ENCODE assay signal across 1 cellular context in the genomic region with DNA sequence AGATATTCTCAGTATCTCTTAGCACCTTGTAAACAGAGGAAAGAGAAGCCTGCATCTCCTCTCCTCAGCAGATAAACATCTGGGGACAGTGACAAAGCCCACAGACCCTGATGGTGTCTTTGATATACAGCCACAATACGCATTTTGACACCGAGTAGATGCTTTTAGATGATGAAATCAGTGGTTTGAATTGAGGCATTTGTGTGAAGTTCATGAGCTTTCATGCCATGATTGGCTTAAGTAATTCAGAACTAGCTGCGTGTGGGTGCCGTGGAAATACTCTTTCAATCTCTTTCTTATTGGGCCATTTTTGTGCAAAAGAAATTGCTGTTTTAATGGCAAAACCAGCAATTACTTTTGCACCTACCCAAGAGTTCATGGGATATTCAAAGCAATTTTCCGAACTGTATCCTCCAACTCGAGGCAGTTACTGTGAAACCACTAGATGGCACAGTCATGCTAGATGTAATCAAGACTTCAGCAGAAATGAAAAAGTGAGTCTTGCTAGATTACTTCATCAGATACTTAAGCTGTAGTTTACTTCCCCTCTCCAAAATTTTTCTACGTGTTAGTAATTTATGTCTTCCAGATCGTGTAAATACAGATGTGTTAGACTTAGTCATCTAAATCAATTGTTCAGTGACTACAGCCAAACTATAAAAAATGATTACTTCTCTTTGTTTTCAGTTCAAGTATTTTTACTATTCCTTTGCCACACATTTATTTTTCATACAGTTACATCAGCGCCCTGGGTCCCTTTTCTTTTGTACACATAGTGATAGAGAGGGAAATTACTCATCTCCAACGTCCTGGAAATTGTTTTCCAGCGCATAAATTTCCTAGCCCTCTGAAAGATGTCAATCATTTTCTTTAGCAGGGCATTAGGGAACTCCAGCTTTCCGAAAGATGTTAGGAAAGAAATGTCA.
A peak's percentile ranks its signal among the peaks of the same experiment; 100 is the strongest.
TF ChIP-seq lines count a peak whose summit lies in the region.

No MANE protein-coding gene starts in this region.

TF ChIP-seq in GM12878, 131 proteins besides CTCF, POLR2A, EP300 and RAD21 (continued from another document):
- TF ChIP-seq, protein P1, sequence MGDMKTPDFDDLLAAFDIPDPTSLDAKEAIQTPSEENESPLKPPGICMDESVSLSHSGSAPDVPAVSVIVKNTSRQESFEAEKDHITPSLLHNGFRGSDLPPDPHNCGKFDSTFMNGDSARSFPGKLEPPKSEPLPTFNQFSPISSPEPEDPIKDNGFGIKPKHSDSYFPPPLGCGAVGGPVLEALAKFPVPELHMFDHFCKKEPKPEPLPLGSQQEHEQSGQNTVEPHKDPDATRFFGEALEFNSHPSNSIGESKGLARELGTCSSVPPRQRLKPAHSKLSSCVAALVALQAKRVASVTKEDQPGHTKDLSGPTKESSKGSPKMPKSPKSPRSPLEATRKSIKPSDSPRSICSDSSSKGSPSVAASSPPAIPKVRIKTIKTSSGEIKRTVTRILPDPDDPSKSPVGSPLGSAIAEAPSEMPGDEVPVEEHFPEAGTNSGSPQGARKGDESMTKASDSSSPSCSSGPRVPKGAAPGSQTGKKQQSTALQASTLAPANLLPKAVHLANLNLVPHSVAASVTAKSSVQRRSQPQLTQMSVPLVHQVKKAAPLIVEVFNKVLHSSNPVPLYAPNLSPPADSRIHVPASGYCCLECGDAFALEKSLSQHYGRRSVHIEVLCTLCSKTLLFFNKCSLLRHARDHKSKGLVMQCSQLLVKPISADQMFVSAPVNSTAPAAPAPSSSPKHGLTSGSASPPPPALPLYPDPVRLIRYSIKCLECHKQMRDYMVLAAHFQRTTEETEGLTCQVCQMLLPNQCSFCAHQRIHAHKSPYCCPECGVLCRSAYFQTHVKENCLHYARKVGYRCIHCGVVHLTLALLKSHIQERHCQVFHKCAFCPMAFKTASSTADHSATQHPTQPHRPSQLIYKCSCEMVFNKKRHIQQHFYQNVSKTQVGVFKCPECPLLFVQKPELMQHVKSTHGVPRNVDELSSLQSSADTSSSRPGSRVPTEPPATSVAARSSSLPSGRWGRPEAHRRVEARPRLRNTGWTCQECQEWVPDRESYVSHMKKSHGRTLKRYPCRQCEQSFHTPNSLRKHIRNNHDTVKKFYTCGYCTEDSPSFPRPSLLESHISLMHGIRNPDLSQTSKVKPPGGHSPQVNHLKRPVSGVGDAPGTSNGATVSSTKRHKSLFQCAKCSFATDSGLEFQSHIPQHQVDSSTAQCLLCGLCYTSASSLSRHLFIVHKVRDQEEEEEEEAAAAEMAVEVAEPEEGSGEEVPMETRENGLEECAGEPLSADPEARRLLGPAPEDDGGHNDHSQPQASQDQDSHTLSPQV (IDR thresholded peaks at IDR 0.05): no peak
- TF ChIP-seq JUNB (IDR thresholded peaks at IDR 0.05) (peak; percentile 25; the same call in 1 of the 2 replicates), SMC3 (IDR thresholded peaks at IDR 0.05; ENCODE audit: borderline replicate concordance, low read length) (peak; percentile 89), KDM1A (IDR thresholded peaks at IDR 0.05; ENCODE audit: borderline replicate concordance) (no peak), ATF7 (IDR thresholded peaks at IDR 0.05; ENCODE audit: low read depth) (peak; percentile 77)
- TF ChIP-seq, protein P2, sequence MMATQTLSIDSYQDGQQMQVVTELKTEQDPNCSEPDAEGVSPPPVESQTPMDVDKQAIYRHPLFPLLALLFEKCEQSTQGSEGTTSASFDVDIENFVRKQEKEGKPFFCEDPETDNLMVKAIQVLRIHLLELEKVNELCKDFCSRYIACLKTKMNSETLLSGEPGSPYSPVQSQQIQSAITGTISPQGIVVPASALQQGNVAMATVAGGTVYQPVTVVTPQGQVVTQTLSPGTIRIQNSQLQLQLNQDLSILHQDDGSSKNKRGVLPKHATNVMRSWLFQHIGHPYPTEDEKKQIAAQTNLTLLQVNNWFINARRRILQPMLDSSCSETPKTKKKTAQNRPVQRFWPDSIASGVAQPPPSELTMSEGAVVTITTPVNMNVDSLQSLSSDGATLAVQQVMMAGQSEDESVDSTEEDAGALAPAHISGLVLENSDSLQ (IDR thresholded peaks at IDR 0.05): 0 out of 2 replicates have a peak, but pooled peaks have one; percentile 42
- TF ChIP-seq, protein P3, sequence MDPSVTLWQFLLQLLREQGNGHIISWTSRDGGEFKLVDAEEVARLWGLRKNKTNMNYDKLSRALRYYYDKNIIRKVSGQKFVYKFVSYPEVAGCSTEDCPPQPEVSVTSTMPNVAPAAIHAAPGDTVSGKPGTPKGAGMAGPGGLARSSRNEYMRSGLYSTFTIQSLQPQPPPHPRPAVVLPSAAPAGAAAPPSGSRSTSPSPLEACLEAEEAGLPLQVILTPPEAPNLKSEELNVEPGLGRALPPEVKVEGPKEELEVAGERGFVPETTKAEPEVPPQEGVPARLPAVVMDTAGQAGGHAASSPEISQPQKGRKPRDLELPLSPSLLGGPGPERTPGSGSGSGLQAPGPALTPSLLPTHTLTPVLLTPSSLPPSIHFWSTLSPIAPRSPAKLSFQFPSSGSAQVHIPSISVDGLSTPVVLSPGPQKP (IDR thresholded peaks at IDR 0.05; ENCODE audit: low read depth, low read length): no peak
- TF ChIP-seq, protein P4, sequence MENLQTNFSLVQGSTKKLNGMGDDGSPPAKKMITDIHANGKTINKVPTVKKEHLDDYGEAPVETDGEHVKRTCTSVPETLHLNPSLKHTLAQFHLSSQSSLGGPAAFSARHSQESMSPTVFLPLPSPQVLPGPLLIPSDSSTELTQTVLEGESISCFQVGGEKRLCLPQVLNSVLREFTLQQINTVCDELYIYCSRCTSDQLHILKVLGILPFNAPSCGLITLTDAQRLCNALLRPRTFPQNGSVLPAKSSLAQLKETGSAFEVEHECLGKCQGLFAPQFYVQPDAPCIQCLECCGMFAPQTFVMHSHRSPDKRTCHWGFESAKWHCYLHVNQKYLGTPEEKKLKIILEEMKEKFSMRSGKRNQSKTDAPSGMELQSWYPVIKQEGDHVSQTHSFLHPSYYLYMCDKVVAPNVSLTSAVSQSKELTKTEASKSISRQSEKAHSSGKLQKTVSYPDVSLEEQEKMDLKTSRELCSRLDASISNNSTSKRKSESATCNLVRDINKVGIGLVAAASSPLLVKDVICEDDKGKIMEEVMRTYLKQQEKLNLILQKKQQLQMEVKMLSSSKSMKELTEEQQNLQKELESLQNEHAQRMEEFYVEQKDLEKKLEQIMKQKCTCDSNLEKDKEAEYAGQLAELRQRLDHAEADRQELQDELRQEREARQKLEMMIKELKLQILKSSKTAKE (IDR thresholded peaks at IDR 0.05; ENCODE audit: low read depth, poor library complexity, severe bottlenecking): peak; percentile 34
- TF ChIP-seq, protein P5, sequence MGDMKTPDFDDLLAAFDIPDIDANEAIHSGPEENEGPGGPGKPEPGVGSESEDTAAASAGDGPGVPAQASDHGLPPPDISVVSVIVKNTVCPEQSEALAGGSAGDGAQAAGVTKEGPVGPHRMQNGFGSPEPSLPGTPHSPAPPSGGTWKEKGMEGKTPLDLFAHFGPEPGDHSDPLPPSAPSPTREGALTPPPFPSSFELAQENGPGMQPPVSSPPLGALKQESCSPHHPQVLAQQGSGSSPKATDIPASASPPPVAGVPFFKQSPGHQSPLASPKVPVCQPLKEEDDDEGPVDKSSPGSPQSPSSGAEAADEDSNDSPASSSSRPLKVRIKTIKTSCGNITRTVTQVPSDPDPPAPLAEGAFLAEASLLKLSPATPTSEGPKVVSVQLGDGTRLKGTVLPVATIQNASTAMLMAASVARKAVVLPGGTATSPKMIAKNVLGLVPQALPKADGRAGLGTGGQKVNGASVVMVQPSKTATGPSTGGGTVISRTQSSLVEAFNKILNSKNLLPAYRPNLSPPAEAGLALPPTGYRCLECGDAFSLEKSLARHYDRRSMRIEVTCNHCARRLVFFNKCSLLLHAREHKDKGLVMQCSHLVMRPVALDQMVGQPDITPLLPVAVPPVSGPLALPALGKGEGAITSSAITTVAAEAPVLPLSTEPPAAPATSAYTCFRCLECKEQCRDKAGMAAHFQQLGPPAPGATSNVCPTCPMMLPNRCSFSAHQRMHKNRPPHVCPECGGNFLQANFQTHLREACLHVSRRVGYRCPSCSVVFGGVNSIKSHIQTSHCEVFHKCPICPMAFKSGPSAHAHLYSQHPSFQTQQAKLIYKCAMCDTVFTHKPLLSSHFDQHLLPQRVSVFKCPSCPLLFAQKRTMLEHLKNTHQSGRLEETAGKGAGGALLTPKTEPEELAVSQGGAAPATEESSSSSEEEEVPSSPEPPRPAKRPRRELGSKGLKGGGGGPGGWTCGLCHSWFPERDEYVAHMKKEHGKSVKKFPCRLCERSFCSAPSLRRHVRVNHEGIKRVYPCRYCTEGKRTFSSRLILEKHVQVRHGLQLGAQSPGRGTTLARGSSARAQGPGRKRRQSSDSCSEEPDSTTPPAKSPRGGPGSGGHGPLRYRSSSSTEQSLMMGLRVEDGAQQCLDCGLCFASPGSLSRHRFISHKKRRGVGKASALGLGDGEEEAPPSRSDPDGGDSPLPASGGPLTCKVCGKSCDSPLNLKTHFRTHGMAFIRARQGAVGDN (IDR thresholded peaks at IDR 0.05): peak; percentile 22; the same call in 1 of the 2 replicates
- TF ChIP-seq, protein P6, sequence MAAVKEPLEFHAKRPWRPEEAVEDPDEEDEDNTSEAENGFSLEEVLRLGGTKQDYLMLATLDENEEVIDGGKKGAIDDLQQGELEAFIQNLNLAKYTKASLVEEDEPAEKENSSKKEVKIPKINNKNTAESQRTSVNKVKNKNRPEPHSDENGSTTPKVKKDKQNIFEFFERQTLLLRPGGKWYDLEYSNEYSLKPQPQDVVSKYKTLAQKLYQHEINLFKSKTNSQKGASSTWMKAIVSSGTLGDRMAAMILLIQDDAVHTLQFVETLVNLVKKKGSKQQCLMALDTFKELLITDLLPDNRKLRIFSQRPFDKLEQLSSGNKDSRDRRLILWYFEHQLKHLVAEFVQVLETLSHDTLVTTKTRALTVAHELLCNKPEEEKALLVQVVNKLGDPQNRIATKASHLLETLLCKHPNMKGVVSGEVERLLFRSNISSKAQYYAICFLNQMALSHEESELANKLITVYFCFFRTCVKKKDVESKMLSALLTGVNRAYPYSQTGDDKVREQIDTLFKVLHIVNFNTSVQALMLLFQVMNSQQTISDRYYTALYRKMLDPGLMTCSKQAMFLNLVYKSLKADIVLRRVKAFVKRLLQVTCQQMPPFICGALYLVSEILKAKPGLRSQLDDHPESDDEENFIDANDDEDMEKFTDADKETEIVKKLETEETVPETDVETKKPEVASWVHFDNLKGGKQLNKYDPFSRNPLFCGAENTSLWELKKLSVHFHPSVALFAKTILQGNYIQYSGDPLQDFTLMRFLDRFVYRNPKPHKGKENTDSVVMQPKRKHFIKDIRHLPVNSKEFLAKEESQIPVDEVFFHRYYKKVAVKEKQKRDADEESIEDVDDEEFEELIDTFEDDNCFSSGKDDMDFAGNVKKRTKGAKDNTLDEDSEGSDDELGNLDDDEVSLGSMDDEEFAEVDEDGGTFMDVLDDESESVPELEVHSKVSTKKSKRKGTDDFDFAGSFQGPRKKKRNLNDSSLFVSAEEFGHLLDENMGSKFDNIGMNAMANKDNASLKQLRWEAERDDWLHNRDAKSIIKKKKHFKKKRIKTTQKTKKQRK (IDR thresholded peaks at IDR 0.05; ENCODE audit: low read depth, low read length): no peak
